8 cellular contexts compared by ENCODE assay signal in the genomic region with DNA sequence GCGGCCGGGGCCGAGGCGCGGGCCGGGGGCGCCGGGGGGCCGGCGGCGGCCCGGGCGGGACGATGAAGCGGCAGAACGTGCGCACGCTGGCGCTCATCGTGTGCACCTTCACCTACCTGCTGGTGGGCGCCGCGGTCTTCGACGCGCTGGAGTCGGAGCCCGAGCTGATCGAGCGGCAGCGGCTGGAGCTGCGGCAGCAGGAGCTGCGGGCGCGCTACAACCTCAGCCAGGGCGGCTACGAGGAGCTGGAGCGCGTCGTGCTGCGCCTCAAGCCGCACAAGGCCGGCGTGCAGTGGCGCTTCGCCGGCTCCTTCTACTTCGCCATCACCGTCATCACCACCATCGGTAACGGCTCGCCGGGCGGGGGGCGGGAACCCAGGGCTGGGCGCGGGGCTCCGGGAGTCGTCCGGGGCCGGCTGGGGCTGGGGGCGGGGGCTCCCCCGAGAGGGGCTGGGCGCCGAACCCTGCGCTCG. TPM values are rescaled to one million over a fixed set of nuclear protein-coding genes. Genes with fewer than 3 reads are reported as not detected.
DNase-seq lines count a peak whose midpoint lies in the region; ATAC-seq, FAIRE-seq and TF ChIP-seq lines count a peak whose summit lies in the region.

No MANE protein-coding gene starts in this region.

- no peaks in the 10 kb centered on the region for H3K9me3 ChIP-seq in NT2/D1 (ENCODE audit: insufficient read depth, low read length)
- no peaks in the 10 kb centered on the region for H3K9me3 ChIP-seq in gastroesophageal sphincter
- H3K9me3 ChIP-seq in sigmoid colon, result no peaks in the 10 kb centered on the region
- H3K9me3 ChIP-seq in small intestine (ENCODE audit: control insufficient read depth, low read depth), result no peaks in the 10 kb centered on the region
- no peaks in the 10 kb centered on the region for H3K9me3 ChIP-seq in effector memory CD4-positive, alpha-beta T cell (ENCODE audit: control insufficient read depth, low read length)

- 0% methylated on average over 5 of the region's 67 CpGs; no CpG with 5 or more reads in 1 of the 2 donors for WGBS in gastroesophageal sphincter (ENCODE audit: low coverage in 1 of 2), 2 donors
- 2% methylated on average over 67 of the region's 67 CpGs for WGBS in sigmoid colon, 2 donors
- WGBS in small intestine, 3 donors, result 1 to 4% (median 2%) methylated on average over 35 to 67 of the region's 67 CpGs

- TF ChIP-seq CTCF in gastroesophageal sphincter (IDR thresholded peaks at IDR 0.05) (peak in 1 of 4 experiments; percentile 17), sigmoid colon (IDR thresholded peaks at IDR 0.05) (no peak)

- H3K27ac ChIP-seq in gastroesophageal sphincter, result peak overlapping the region; percentile 67 to 85 (median 76)
- H3K27ac ChIP-seq in sigmoid colon, result peak overlapping the region; percentile 66 to 79 (median 77)
- no peak overlapping the region for H3K27ac ChIP-seq in small intestine (ENCODE audit: low read depth in 1 of 2, low read length in 1 of 2)
- no peak overlapping the region for H3K27ac ChIP-seq in effector memory CD4-positive, alpha-beta T cell (ENCODE audit: insufficient read depth, low read length, poor library complexity, severe bottlenecking)

- DNase-seq in GM03348 (ENCODE audit: low spot score), result peak; percentile 27
- DNase-seq in NT2/D1 (ENCODE audit: low read depth, low spot score), result peak; percentile 58
- no peak for DNase-seq in sigmoid colon
- DNase-seq in small intestine, result no peak
- no peak for DNase-seq in effector memory CD4-positive, alpha-beta T cell
- no peak for DNase-seq in NCI-H446 treated with DMSO at 0.1 percent for 48 hours (lab: John Stamatoyannopoulos, UW)
- no peak for DNase-seq in GM19240 (ENCODE audit: insufficient read length, low spot score)

- no peak for TF ChIP-seq EP300 in gastroesophageal sphincter (IDR thresholded peaks at IDR 0.05)
- no peak for TF ChIP-seq EP300 in sigmoid colon (IDR thresholded peaks at IDR 0.05)

- H3K4me1 ChIP-seq in NT2/D1 (ENCODE audit: insufficient read depth, insufficient read length), result peaks cover 2% of the 10 kb centered on the region
- peaks cover 0 to 49% (median 14%) of the 10 kb centered on the region in 3 donors for H3K4me1 ChIP-seq in gastroesophageal sphincter
- peaks cover 0 to 31% (median 30%) of the 10 kb centered on the region in 4 donors for H3K4me1 ChIP-seq in sigmoid colon
- no peaks in the 10 kb centered on the region for H3K4me1 ChIP-seq in small intestine (ENCODE audit: control insufficient read depth in 2 of 2, insufficient read depth in 1 of 2, low read depth in 1 of 2, low read length in 1 of 2)
- H3K4me1 ChIP-seq in effector memory CD4-positive, alpha-beta T cell (ENCODE audit: control insufficient read depth, insufficient read depth, low read length, poor library complexity, severe bottlenecking), result peaks cover 9% of the 10 kb centered on the region

- peak overlapping the region; percentile 30 for H3K4me3 ChIP-seq in NT2/D1 (ENCODE audit: insufficient read length, low read depth)
- peak overlapping the region; percentile 61 to 67 for H3K4me3 ChIP-seq in gastroesophageal sphincter
- peak overlapping the region; percentile 37 to 57 (median 50) for H3K4me3 ChIP-seq in sigmoid colon
- H3K4me3 ChIP-seq in small intestine (ENCODE audit: low read depth in 1 of 2, low read length in 2 of 2), result peak overlapping the region in 1 of 2 donors; percentile 21
- H3K4me3 ChIP-seq in effector memory CD4-positive, alpha-beta T cell (ENCODE audit: insufficient read depth, low read depth, low read length, poor library complexity, severe bottlenecking), result no peak overlapping the region

- no peak overlapping the region for H3K9ac ChIP-seq in NT2/D1 (ENCODE audit: insufficient read length, low read depth)

- no peaks in the 10 kb centered on the region for H3K36me3 ChIP-seq in NT2/D1 (ENCODE audit: insufficient read depth, insufficient read length, low read length)
- peaks cover 0 to 5% of the 10 kb centered on the region in 2 donors for H3K36me3 ChIP-seq in gastroesophageal sphincter
- no peaks in the 10 kb centered on the region for H3K36me3 ChIP-seq in sigmoid colon
- no peaks in the 10 kb centered on the region for H3K36me3 ChIP-seq in small intestine (ENCODE audit: control insufficient read depth in 2 of 2, insufficient read depth in 2 of 2, low read length in 2 of 2)
- no peaks in the 10 kb centered on the region for H3K36me3 ChIP-seq in effector memory CD4-positive, alpha-beta T cell (ENCODE audit: control insufficient read depth, insufficient read depth, low read length)

- ATAC-seq in gastroesophageal sphincter, result peak; percentile 42

- H3K27me3 ChIP-seq in NT2/D1 (ENCODE audit: insufficient read depth, insufficient read length) (peaks cover 62% of the 10 kb centered on the region), gastroesophageal sphincter (peaks cover 42% of the 10 kb centered on the region), sigmoid colon (peaks cover 0 to 22% (median 7%) of the 10 kb centered on the region in 3 donors), small intestine (ENCODE audit: control insufficient read depth in 2 of 2, insufficient read depth in 2 of 2, low read length in 2 of 2) (peaks cover 0 to 21% of the 10 kb centered on the region in 2 donors)
- H3K27me3 ChIP-seq in effector memory CD4-positive, alpha-beta T cell (replicated peaks; ENCODE audit: control insufficient read depth, insufficient read depth, low read length, poor library complexity, severe bottlenecking), result peaks cover 14% of the 10 kb centered on the region

- intact Hi-C loops in sigmoid colon (cut with DNase I), result loop anchor here (2.0 to 5.0 kb wide), 3 partner anchors 18 to 81 kb away; no protein-coding TSS in a partner anchor

- no peak for FAIRE-seq in small intestine (lab: Jason Lieb, UNC)

- no peak for TF ChIP-seq POLR2A in gastroesophageal sphincter (IDR thresholded peaks at IDR 0.05)
- no peak for TF ChIP-seq POLR2A in sigmoid colon (IDR thresholded peaks at IDR 0.05)

RNA-seq across cellular contexts. Expression of a gene that starts 0.3 kb away (rescaled TPM):
- total RNA-seq in gastroesophageal sphincter (10 to 100 TPM in 2 of 4 donors, 1 to 10 TPM in 2; 2.0 to 13.9 (median 9.8) TPM), sigmoid colon (10 to 100 TPM in 1 of 4 donors, 1 to 10 TPM in 3; 2.9 to 12.2 (median 6.1) TPM)
- polyA plus RNA-seq in sigmoid colon (1 to 10 TPM in 1 of 3 donors, under 1 TPM in 2; under 0.01 to 2.3 (median 0.23) TPM), small intestine (1 to 10 TPM in 1 of 3 donors, under 1 TPM in 2; 0.22 to 3.3 (median 0.27) TPM)

RNA-seq across cellular contexts. Expression of a gene that starts 51.7 kb away (rescaled TPM):
- total RNA-seq in gastroesophageal sphincter (not detected), sigmoid colon (not detected)
- polyA plus RNA-seq in sigmoid colon (not detected), small intestine (not detected)

Comparison
In these comparisons a context has a peak if more than half of its experiments do, and no peak if none do; other contexts are left out.
1. DNase-seq: peak in GM03348 (single experiment) and NT2/D1 (single experiment); none in sigmoid colon (single experiment), small intestine (single experiment), effector memory CD4-positive, alpha-beta T cell (0 of 3), NCI-H446 treated with DMSO at 0.1 percent for 48 hours (single experiment) and GM19240 (single experiment).
2. H3K27ac ChIP-seq: peak in gastroesophageal sphincter (4 of 4) and sigmoid colon (4 of 4); none in small intestine (0 of 2) and effector memory CD4-positive, alpha-beta T cell (single experiment).